ENCODE assay signal across 15 cellular contexts in the genomic region with DNA sequence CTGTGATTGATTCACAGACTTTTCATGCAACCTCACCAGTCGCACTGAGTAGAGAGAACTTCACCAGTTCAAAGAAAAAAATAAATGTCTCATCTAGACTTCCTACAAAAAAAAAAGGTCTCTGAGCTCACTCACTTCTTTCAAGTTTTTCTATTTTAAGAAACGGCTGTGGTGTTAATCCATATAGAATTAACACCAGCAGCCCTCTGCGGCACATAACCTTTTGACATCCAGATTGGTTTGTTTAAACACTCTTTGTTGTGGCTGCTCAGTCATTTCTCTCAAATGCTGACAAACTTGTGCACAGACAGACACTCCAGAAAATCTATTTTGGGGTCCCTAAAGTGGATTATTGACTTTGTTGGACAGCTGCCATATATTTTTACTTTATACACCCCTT.
"Had no signal": no experiment of that assay in that cellular context is flagged by ENCODE, and none has a peak within 500 bp of the region (broad histone marks: within the 10 kb centered on the region; RNA-seq: fewer than 3 reads in every experiment).

No MANE protein-coding gene starts in this region.

- H3K27ac ChIP-seq: heart left ventricle, pancreas, prostate gland, skin epidermis had no signal

- H3K27ac Mint-ChIP-seq: naive thymus-derived CD8-positive, alpha-beta T cell had no signal

- H3K27me3 ChIP-seq: heart left ventricle, pancreas had no signal

- H3K4me3 Mint-ChIP-seq: naive thymus-derived CD8-positive, alpha-beta T cell had no signal

- H3K4me1 Mint-ChIP-seq: naive thymus-derived CD8-positive, alpha-beta T cell had no signal

- H3K27me3 Mint-ChIP-seq: naive thymus-derived CD8-positive, alpha-beta T cell had no signal

- DNase-seq: effector memory CD4-positive, alpha-beta T cell; heart left ventricle; hippocampal formation; left colon; mucosa of descending colon; naive thymus-derived CD8-positive, alpha-beta T cell; occipital lobe; pancreas; stimulated activated CD4-positive, alpha-beta T cell treated with anti-CD3 and anti-CD28 coated beads, Interleukin-12 subunit alpha, Interleukin-12 subunit beta, amount 100 ng/mL, for 4 hours; stimulated activated naive CD4-positive, alpha-beta T cell treated with Interleukin-2 at 50 U/mL for 16 hours; trophoblast cell had no signal

- H3K36me3 Mint-ChIP-seq: naive thymus-derived CD8-positive, alpha-beta T cell had no signal

- ATAC-seq: esophagus mucosa; heart left ventricle; left colon; mucosa of descending colon; naive thymus-derived CD8-positive, alpha-beta T cell; pancreas; sciatic nerve had no signal

- H3K4me3 ChIP-seq: heart left ventricle, mucosa of descending colon, pancreas, prostate gland, skin epidermis had no signal

- H3K9me3 ChIP-seq: mucosa of descending colon, pancreas, prostate gland had no signal

- H3K4me1 ChIP-seq: heart left ventricle, pancreas, prostate gland had no signal

- H3K9me3 Mint-ChIP-seq: naive thymus-derived CD8-positive, alpha-beta T cell had no signal

- H3K36me3 ChIP-seq: heart left ventricle, pancreas, prostate gland had no signal
